In genomic region chr6:7906741-7907140, GRCh38 we compare ENCODE assay signal across 21 cellular contexts.
"Had no signal": no experiment of that assay in that cellular context is flagged by ENCODE, and none has a peak within 500 bp of the region (broad histone marks: within the 10 kb centered on the region; RNA-seq: fewer than 3 reads in every experiment).

No MANE protein-coding gene starts in this region.

- H3K4me3 Mint-ChIP-seq: activated CD4-positive, alpha-beta T cell treated with anti-CD3 and anti-CD28 coated beads, Interleukin-2, amount 10 ng/mL, durations not matched to agents 7 days and 5 days; activated CD8-positive, alpha-beta T cell treated with anti-CD3 and anti-CD28 coated beads, Interleukin-2, amount 10 ng/mL, durations not matched to agents 7 days and 5 days; activated T-cell treated with anti-CD3 and anti-CD28 coated beads, Interleukin-2, amount 50 U/mL, for 24 hours; activated T-helper 17 cell treated with anti-CD3 and anti-CD28 coated beads, Interleukin-2, amount 50 U/mL, for 72 hours; central memory CD8-positive, alpha-beta T cell; endodermal cell; memory B cell; nephron progenitor cell; stimulated activated naive CD8-positive, alpha-beta T cell treated with anti-CD3 and anti-CD28 coated beads, Interleukin-15, amount 100 ng/mL, for 72 hours; T-helper 1 cell treated with Interleukin-12 subunit alpha and Interleukin-12 subunit beta and Interleukin-4 antibody, amounts not matched to agents 30 μg/mL and 1 μg/mL, for 36 hours had no signal

- H3K9me3 Mint-ChIP-seq: activated CD4-positive, alpha-beta T cell treated with anti-CD3 and anti-CD28 coated beads, Interleukin-2, amount 10 ng/mL, durations not matched to agents 7 days and 5 days; activated naive CD4-positive, alpha-beta T cell treated with anti-CD3 and anti-CD28 coated beads, Interleukin-2, amount 50 U/mL, for 72 hours; activated T-cell treated with anti-CD3 and anti-CD28 coated beads, Interleukin-2, amount 50 U/mL, for 24 hours; activated T-helper 17 cell treated with anti-CD3 and anti-CD28 coated beads, Interleukin-2, amount 50 U/mL, for 72 hours; central memory CD8-positive, alpha-beta T cell; endodermal cell; memory B cell; nephron progenitor cell; stimulated activated naive CD8-positive, alpha-beta T cell treated with anti-CD3 and anti-CD28 coated beads, Interleukin-15, amount 100 ng/mL, for 72 hours; T-helper 1 cell treated with Interleukin-12 subunit alpha and Interleukin-12 subunit beta and Interleukin-4 antibody, amounts not matched to agents 30 μg/mL and 1 μg/mL, for 36 hours had no signal

- ATAC-seq: activated CD8-positive, alpha-beta T cell treated with anti-CD3 and anti-CD28 coated beads, Interleukin-2, amount 10 ng/mL, durations not matched to agents 7 days and 5 days; activated naive CD4-positive, alpha-beta T cell treated with anti-CD3 and anti-CD28 coated beads, Interleukin-2, amount 50 U/mL, for 72 hours; activated T-helper 17 cell treated with anti-CD3 and anti-CD28 coated beads, Interleukin-2, amount 50 U/mL, for 72 hours; heart right ventricle; left colon; psoas muscle; right cardiac atrium; stimulated activated naive CD8-positive, alpha-beta T cell treated with anti-CD3 and anti-CD28 coated beads, Interleukin-15, amount 100 ng/mL, for 72 hours had no signal

- H3K27ac ChIP-seq: dorsolateral prefrontal cortex, epithelial cell of prostate, heart right ventricle, psoas muscle, tibial artery had no signal

- H3K4me3 ChIP-seq: dorsolateral prefrontal cortex, heart right ventricle, pancreas, psoas muscle, tibial artery had no signal

- H3K27me3 Mint-ChIP-seq: activated CD4-positive, alpha-beta T cell treated with anti-CD3 and anti-CD28 coated beads, Interleukin-2, amount 10 ng/mL, durations not matched to agents 7 days and 5 days; activated T-helper 17 cell treated with anti-CD3 and anti-CD28 coated beads, Interleukin-2, amount 50 U/mL, for 72 hours; central memory CD8-positive, alpha-beta T cell; memory B cell; stimulated activated naive CD8-positive, alpha-beta T cell treated with anti-CD3 and anti-CD28 coated beads, Interleukin-15, amount 100 ng/mL, for 72 hours had no signal

- DNase-seq: activated CD4-positive, alpha-beta T cell treated with anti-CD3 and anti-CD28 coated beads, Interleukin-2, amount 10 ng/mL, durations not matched to agents 7 days and 5 days; activated CD8-positive, alpha-beta T cell treated with anti-CD3 and anti-CD28 coated beads, Interleukin-2, amount 10 ng/mL, durations not matched to agents 7 days and 5 days; activated T-cell treated with anti-CD3 and anti-CD28 coated beads, Interleukin-2, amount 50 U/mL, for 24 hours; dorsolateral prefrontal cortex; endodermal cell; heart right ventricle; left colon; nephron progenitor cell; psoas muscle; right cardiac atrium; stimulated activated CD4-positive, alpha-beta T cell treated with anti-CD3 and anti-CD28 coated beads, Interleukin-12 subunit alpha, Interleukin-12 subunit beta, amount 100 ng/mL, for 4 hours; stimulated activated CD4-positive, alpha-beta T cell treated with anti-CD3 and anti-CD28 coated beads, Interleukin-4, amount 100 ng/mL, for 4 hours; stimulated activated naive CD8-positive, alpha-beta T cell treated with anti-CD3 and anti-CD28 coated beads, Interleukin-15, amount 100 ng/mL, for 72 hours; tibial artery had no signal

- H3K27me3 ChIP-seq: dorsolateral prefrontal cortex, heart right ventricle, pancreas, tibial artery had no signal

- H3K27ac Mint-ChIP-seq: activated CD4-positive, alpha-beta T cell treated with anti-CD3 and anti-CD28 coated beads, Interleukin-2, amount 10 ng/mL, durations not matched to agents 7 days and 5 days; activated CD8-positive, alpha-beta T cell treated with anti-CD3 and anti-CD28 coated beads, Interleukin-2, amount 10 ng/mL, durations not matched to agents 7 days and 5 days; activated naive CD4-positive, alpha-beta T cell treated with anti-CD3 and anti-CD28 coated beads, Interleukin-2, amount 50 U/mL, for 72 hours; activated T-cell treated with anti-CD3 and anti-CD28 coated beads, Interleukin-2, amount 50 U/mL, for 24 hours; activated T-helper 17 cell treated with anti-CD3 and anti-CD28 coated beads, Interleukin-2, amount 50 U/mL, for 72 hours; endodermal cell; nephron progenitor cell; stimulated activated naive CD8-positive, alpha-beta T cell treated with anti-CD3 and anti-CD28 coated beads, Interleukin-15, amount 100 ng/mL, for 72 hours; T-helper 1 cell treated with Interleukin-12 subunit alpha and Interleukin-12 subunit beta and Interleukin-4 antibody, amounts not matched to agents 30 μg/mL and 1 μg/mL, for 36 hours had no signal
